In the genomic region with DNA sequence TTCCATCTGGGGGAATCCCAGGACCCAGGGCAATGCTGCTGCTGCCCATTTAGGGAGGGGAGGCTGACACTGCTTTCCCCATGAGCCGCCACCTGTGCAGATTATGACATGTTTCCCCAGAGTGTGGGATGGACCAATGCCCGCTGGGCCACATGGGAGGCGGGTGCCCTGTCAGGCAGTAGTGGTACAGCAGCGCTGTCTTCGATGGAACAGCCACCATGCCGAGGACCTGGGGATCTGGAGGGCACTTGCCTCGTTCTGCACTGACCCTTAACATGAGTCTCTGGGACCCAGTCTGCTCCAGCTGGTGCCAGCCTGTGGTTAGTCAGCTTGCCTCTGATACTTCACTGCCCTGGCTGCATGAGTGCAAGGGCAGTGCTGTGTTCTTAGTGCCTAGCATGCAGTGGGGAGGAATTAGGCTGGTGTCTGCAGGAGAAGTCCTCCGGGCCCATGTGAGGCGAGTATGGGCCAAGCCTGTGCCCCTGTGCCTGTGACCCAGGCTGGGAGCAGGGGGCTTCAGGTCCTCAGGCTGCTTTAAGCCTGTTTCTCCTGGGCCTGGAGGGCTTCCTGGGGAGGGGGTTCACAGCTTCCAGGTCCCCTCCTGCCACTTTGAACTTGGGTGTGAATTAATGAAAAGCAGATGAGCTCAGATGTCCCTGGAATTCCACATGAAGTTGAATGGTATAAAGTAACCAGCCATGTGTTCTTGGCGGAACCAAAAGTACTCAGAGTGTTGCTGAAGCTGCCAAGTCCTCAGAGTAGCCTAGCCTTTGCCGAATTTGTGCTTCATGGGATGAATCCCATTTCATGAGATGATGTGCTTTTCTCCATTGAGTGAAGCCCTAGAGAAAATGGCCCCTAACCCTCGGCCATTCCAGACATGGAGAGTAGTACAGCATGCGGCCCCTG, we compare ENCODE assay signal across 13 cellular contexts. TPM values are rescaled to one million over a fixed set of nuclear protein-coding genes. Genes with fewer than 3 reads are reported as not detected.
DNase-seq lines count a peak whose midpoint lies in the region; ATAC-seq and TF ChIP-seq lines count a peak whose summit lies in the region.
"Had no signal": no experiment of that assay in that cellular context is flagged by ENCODE, and none has a peak within 500 bp of the region (broad histone marks: within the 10 kb centered on the region; RNA-seq: fewer than 3 reads in every experiment).

No MANE protein-coding gene starts in this region.

- POLR2A ChIA-PET in naive thymus-derived CD4-positive, alpha-beta T cell (lab: Charles Lee): interaction anchor here (0.8 to 25.6 kb wide), 7 partner anchors 11 to 134 kb away, joined by 3 to 529 read pairs (median 11); a partner anchor contains a TSS
- POLR2A ChIA-PET in GM10248 (lab: Yijun Ruan, JAX): no interaction called here

- peaks cover 0 to 23% (median under 1%) of the 10 kb centered on the region in 5 donors for H3K36me3 Mint-ChIP-seq in naive thymus-derived CD4-positive, alpha-beta T cell

- H3K36me3 ChIP-seq in heart left ventricle: peaks cover 0 to 20% (median 3%) of the 10 kb centered on the region in 9 donors
- H3K36me3 ChIP-seq in adipocyte (ENCODE audit: control insufficient read depth, insufficient read depth, low read length, severe bottlenecking): peaks cover 5% of the 10 kb centered on the region
- peaks cover 0 to 21% (median 0%) of the 10 kb centered on the region in 3 experiments for H3K36me3 ChIP-seq in naive thymus-derived CD4-positive, alpha-beta T cell (ENCODE audit: control insufficient read depth in 2 of 3, insufficient read depth in 3 of 3, low read length in 3 of 3)
- H3K36me3 ChIP-seq in vagina: peaks cover 0 to 7% of the 10 kb centered on the region in 2 donors

- WGBS in heart left ventricle, 4 donors: 65 to 77% (median 73%) methylated on average over 10 to 13 of the region's 13 CpGs

- H3K4me3 Mint-ChIP-seq in naive thymus-derived CD4-positive, alpha-beta T cell: peak overlapping the region; percentile 21 to 88 (median 80)

- H3K27ac ChIP-seq in heart left ventricle (peak overlapping the region; percentile 40 to 96 (median 61)), vagina (peak overlapping the region; percentile 40)
- peak overlapping the region; percentile 94 for H3K27ac ChIP-seq in naive thymus-derived CD4-positive, alpha-beta T cell (ENCODE audit: low read depth, low read length)
- H3K27ac ChIP-seq: C4-2B, hepatocyte, HL-60 had no signal

- peaks cover 76 to 100% (median 94%) of the 10 kb centered on the region in 7 donors for H3K4me1 Mint-ChIP-seq in naive thymus-derived CD4-positive, alpha-beta T cell

- CTCF ChIA-PET in naive thymus-derived CD4-positive, alpha-beta T cell (lab: Charles Lee): interaction anchor here (0.8 to 5.8 kb wide), 3 partner anchors 11 to 16 kb away, joined by 3 to 47 read pairs (median 30); no protein-coding TSS in a partner anchor
- CTCF ChIA-PET in GM10248 (lab: Yijun Ruan, JAX): interaction anchor here (1.0 to 7.0 kb wide), 3 partner anchors 11 to 85 kb away, joined by 3 to 37 read pairs (median 8); no protein-coding TSS in a partner anchor

- H3K27me3 ChIP-seq in heart left ventricle (no peaks in the 10 kb centered on the region), adipocyte (replicated peaks; ENCODE audit: control insufficient read depth, insufficient read depth, low read length) (no peaks in the 10 kb centered on the region), vagina (no peaks in the 10 kb centered on the region)
- no peaks in the 10 kb centered on the region for H3K27me3 ChIP-seq in naive thymus-derived CD4-positive, alpha-beta T cell (ENCODE audit: control insufficient read depth in 2 of 2, insufficient read depth in 2 of 2, low read length in 2 of 2)
- H3K27me3 ChIP-seq: hepatocyte had no signal

- H3K4me3 ChIP-seq in heart left ventricle (no peak overlapping the region), adipocyte (ENCODE audit: low read length) (no peak overlapping the region), vagina (no peak overlapping the region)
- no peak overlapping the region for H3K4me3 ChIP-seq in naive thymus-derived CD4-positive, alpha-beta T cell (ENCODE audit: low read length)
- H3K4me3 ChIP-seq: hepatocyte had no signal

- H3K9ac ChIP-seq in adipocyte (ENCODE audit: low read length): peak overlapping the region; percentile 34

- peak overlapping the region; percentile 90 to 99 (median 97) for H3K27ac Mint-ChIP-seq in naive thymus-derived CD4-positive, alpha-beta T cell

- H3K9me3 Mint-ChIP-seq in naive thymus-derived CD4-positive, alpha-beta T cell: no peaks in the 10 kb centered on the region

- H3K4me1 ChIP-seq in heart left ventricle (peaks cover 55 to 100% (median 100%) of the 10 kb centered on the region in 12 donors), adipocyte (ENCODE audit: control insufficient read depth, insufficient read depth, low read length) (peaks cover 86% of the 10 kb centered on the region), vagina (peaks cover 98% of the 10 kb centered on the region)
- peaks cover 95 to 99% of the 10 kb centered on the region in 2 donors for H3K4me1 ChIP-seq in naive thymus-derived CD4-positive, alpha-beta T cell (ENCODE audit: control insufficient read depth in 2 of 2, insufficient read depth in 2 of 2, low read length in 2 of 2)

- ATAC-seq in heart left ventricle (no peak), GM21515 (IDR thresholded peaks at IDR 0.05; ENCODE audit: unreplicated experiment) (no peak), GM21447 (IDR thresholded peaks at IDR 0.05; ENCODE audit: unreplicated experiment) (no peak)
- no peak for ATAC-seq in naive thymus-derived CD4-positive, alpha-beta T cell

- TF ChIP-seq CTCF in heart left ventricle (IDR thresholded peaks at IDR 0.05): no peak
- no peak for TF ChIP-seq CTCF in vagina (IDR thresholded peaks at IDR 0.05)
- no peak for TF ChIP-seq CTCF in GM10248 (IDR thresholded peaks at IDR 0.05; ENCODE audit: control extremely low read depth, extremely low read depth, low read depth, missing control alignments)

- peak in 1 of 5 donors; percentile 20 for DNase-seq in heart left ventricle
- no peak for DNase-seq in cardiac septum (ENCODE audit: low spot score)
- DNase-seq in adipocyte (ENCODE audit: low read depth): no peak
- DNase-seq in naive thymus-derived CD4-positive, alpha-beta T cell: no peak
- DNase-seq in vagina (ENCODE audit: extremely low spot score in 2 of 2): no peak
- DNase-seq in GM10248 (ENCODE audit: extremely low spot score): no peak
- DNase-seq: NCI-H446 treated with DMSO at 0.1 percent for 48 hours, retina had no signal

- no peaks in the 10 kb centered on the region for H3K27me3 Mint-ChIP-seq in naive thymus-derived CD4-positive, alpha-beta T cell

- H3K9me3 ChIP-seq in heart left ventricle: no peaks in the 10 kb centered on the region
- H3K9me3 ChIP-seq in adipocyte (ENCODE audit: control insufficient read depth, low read length): no peaks in the 10 kb centered on the region
- H3K9me3 ChIP-seq in naive thymus-derived CD4-positive, alpha-beta T cell (ENCODE audit: control insufficient read depth in 2 of 3, low read length in 3 of 3): no peaks in the 10 kb centered on the region
- no peaks in the 10 kb centered on the region for H3K9me3 ChIP-seq in vagina

- no peak for TF ChIP-seq POLR2A in heart left ventricle (IDR thresholded peaks at IDR 0.05)
- TF ChIP-seq POLR2A in vagina (IDR thresholded peaks at IDR 0.05): no peak

- intact Hi-C loops in heart left ventricle (cut with DNase I) (loop anchor here in 1 of 10 donors (5.0 kb wide), 1 partner anchor 43 kb away; no protein-coding TSS in a partner anchor), cardiac septum (cut with DNase I) (loop anchor here (5.0 kb wide), 1 partner anchor 112 kb away; no protein-coding TSS in a partner anchor), vagina (cut with DNase I) (no loop called here)
- intact Hi-C loops in naive thymus-derived CD4-positive, alpha-beta T cell (cut with micrococcal nuclease): loop anchor here in 1 of 2 donors (5.0 kb wide), 1 partner anchor 88 kb away; no protein-coding TSS in a partner anchor

RNA-seq across cellular contexts. Expression of a gene that starts 22.9 kb away (rescaled TPM):
- total RNA-seq in heart left ventricle: 10 to 100 TPM; 37.5 to 65.9 (median 56.4) TPM
- 10 to 100 TPM; 22.4 to 74.0 TPM for polyA plus RNA-seq in heart left ventricle
- 35.7 TPM for total RNA-seq in cardiac septum
- 100 to 1,000 TPM; 175 to 256 (median 199) TPM for total RNA-seq in naive thymus-derived CD4-positive, alpha-beta T cell
- 10 to 100 TPM; 42.4 to 53.7 TPM for polyA plus RNA-seq in naive thymus-derived CD4-positive, alpha-beta T cell
- total RNA-seq in vagina: 30.9 TPM

Comparison
In these comparisons a context has a peak if more than half of its experiments do, and no peak if none do; other contexts are left out.
1. H3K27ac ChIP-seq: peak in every context shown above with its lines; median percentile 94 in naive thymus-derived CD4-positive, alpha-beta T cell; 61 in heart left ventricle; 40 in vagina.